In the genomic region with DNA sequence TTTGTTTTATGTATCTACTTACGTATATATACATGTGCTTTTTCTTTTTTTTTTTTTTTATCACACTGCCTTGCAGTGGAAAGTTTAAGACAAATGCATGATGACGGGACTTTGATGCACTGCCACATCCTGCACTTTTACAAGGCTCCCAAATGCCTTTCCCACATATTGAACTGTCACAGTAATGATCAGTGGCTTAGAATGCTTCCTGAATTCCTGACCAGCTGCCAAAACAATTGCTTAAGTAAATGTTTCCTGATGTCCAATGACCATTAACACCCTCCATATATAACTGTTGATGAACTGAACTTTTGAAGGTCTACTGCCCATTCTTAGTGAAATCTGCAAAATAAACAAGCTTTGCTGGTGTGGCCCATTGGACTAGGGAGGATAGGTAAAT, we compare ENCODE assay signal across 1 cellular context.
TF ChIP-seq lines count a peak whose summit lies in the region.

No MANE protein-coding gene starts in this region.

TF ChIP-seq in HepG2, 621 proteins besides CTCF, POLR2A, EP300 and RAD21 (continued from another document):
- TF ChIP-seq THRA (CRISPR knock-in tag; IDR thresholded peaks at IDR 0.05; ENCODE audit: borderline replicate concordance) (no peak), ZIK1 (CRISPR knock-in tag; IDR thresholded peaks at IDR 0.05; ENCODE audit: borderline replicate concordance, low read depth) (no peak), NONO (IDR thresholded peaks at IDR 0.05) (no peak), NONO (CRISPR knock-in tag; conservative IDR thresholded peaks at IDR 0.05) (no peak), JUND (CRISPR knock-in tag; IDR thresholded peaks at IDR 0.05) (no peak), DDIT3 (CRISPR knock-in tag; IDR thresholded peaks at IDR 0.05) (no peak), PCBP2 (optimal IDR thresholded peaks at IDR 0.05; ENCODE audit: low read depth, low read length, poor library complexity, severe bottlenecking) (no peak), ATF3 (CRISPR knock-in tag; IDR thresholded peaks at IDR 0.05) (no peak), ZNF383 (CRISPR knock-in tag; IDR thresholded peaks at IDR 0.05; ENCODE audit: borderline replicate concordance) (no peak), NFKB2 (CRISPR knock-in tag; IDR thresholded peaks at IDR 0.05; ENCODE audit: borderline replicate concordance) (no peak)
- TF ChIP-seq, protein P1, sequence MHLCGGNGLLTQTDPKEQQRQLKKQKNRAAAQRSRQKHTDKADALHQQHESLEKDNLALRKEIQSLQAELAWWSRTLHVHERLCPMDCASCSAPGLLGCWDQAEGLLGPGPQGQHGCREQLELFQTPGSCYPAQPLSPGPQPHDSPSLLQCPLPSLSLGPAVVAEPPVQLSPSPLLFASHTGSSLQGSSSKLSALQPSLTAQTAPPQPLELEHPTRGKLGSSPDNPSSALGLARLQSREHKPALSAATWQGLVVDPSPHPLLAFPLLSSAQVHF (CRISPR knock-in tag; IDR thresholded peaks at IDR 0.05) = no peak
